In the genomic region with DNA sequence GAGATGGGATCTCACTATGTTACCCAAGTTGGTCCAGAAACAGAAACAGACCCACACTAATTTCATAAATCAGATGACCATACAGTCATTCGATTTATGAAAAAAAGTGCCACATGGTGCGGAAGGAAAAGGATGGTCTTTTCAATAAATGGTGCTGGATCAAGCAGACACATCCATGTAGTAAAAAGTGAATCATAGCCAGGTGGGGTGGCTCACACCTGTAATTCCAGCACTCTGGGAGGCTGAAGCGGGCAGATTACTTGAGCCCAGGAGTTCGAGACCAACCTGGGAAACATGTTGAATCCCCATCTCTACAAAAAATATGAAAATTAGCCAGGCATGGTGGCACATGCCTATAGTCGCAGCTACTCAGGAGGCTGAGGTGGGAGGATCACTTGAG, we compare ENCODE assay signal across 1 cellular context. TPM values are rescaled to one million over a fixed set of nuclear protein-coding genes. Genes with fewer than 3 reads are reported as not detected.
"Had no signal": no experiment of that assay in that cellular context is flagged by ENCODE, and none has a peak within 500 bp of the region (broad histone marks: within the 10 kb centered on the region; RNA-seq: fewer than 3 reads in every experiment).

No MANE protein-coding gene starts in this region.

RNA-seq across cellular contexts. Expression of gene RNU1-3, which starts 56.2 kb away (rescaled TPM):
- polyA plus RNA-seq: adipose tissue had no signal
